Comparison of ENCODE assay signal across 8 cellular contexts in the genomic region with DNA sequence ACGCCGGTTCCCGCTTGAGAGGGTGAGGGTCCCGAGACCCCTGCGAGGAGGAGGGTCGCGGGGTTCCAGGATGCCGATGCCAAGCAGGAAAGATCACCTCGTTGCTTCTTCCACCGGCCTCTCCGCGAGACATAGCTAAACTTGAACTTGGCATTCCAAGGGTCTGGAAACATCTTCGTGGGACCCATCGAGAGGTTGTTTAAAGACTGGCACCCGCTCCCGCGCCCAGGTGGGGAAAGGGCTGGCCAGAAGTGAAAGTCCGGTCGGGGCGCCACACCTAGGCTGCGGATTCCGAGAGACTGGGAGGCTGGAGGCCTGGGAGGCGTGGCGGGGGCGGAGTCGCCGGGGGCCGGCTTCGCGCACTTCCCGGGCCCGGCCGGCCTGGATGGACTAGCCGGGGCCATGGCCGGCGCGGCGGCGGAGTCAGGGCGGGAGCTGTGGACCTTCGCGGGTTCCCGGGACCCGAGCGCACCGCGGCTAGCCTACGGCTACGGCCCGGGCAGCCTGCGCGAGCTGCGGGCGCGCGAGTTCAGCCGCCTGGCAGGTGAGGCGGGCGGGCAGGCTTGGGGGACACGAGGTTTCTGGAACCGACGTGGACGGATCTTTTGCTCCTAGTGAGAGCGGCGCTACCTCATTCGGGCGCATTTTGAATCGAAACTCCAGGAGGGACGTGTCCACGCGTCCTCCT. TPM values are rescaled to one million over a fixed set of nuclear protein-coding genes. Genes with fewer than 3 reads are reported as not detected.
DNase-seq lines count a peak whose midpoint lies in the region; ATAC-seq, FAIRE-seq and TF ChIP-seq lines count a peak whose summit lies in the region.

A gene with protein sequence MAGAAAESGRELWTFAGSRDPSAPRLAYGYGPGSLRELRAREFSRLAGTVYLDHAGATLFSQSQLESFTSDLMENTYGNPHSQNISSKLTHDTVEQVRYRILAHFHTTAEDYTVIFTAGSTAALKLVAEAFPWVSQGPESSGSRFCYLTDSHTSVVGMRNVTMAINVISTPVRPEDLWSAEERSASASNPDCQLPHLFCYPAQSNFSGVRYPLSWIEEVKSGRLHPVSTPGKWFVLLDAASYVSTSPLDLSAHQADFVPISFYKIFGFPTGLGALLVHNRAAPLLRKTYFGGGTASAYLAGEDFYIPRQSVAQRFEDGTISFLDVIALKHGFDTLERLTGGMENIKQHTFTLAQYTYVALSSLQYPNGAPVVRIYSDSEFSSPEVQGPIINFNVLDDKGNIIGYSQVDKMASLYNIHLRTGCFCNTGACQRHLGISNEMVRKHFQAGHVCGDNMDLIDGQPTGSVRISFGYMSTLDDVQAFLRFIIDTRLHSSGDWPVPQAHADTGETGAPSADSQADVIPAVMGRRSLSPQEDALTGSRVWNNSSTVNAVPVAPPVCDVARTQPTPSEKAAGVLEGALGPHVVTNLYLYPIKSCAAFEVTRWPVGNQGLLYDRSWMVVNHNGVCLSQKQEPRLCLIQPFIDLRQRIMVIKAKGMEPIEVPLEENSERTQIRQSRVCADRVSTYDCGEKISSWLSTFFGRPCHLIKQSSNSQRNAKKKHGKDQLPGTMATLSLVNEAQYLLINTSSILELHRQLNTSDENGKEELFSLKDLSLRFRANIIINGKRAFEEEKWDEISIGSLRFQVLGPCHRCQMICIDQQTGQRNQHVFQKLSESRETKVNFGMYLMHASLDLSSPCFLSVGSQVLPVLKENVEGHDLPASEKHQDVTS (plus strand): TSS at position 360 of the 688 bp plus-strand sequence. CDS start 43 bp downstream, at position 403.

- H3K27ac ChIP-seq in endothelial cell of umbilical vein (ENCODE audit: insufficient read depth, low read depth, low read length) (no peak within 1 kb of the TSS), mesodermal cell (ENCODE audit: low read depth, low read length, severe bottlenecking) (no peak within 1 kb of the TSS), Karpas-422 (ENCODE audit: low read length) (no peak within 1 kb of the TSS)

- H3K4me1 ChIP-seq in ES-I3 (ENCODE audit: insufficient read depth, low read length) (peaks cover 6% of the 10 kb centered on the region; the same call in 1 of the 2 replicates), endothelial cell of umbilical vein (ENCODE audit: control insufficient read depth, extremely low read depth, insufficient read depth, low read length) (peaks cover 4% of the 10 kb centered on the region), mesodermal cell (ENCODE audit: control insufficient read depth, insufficient read depth, low read length, poor library complexity, severe bottlenecking) (no peaks in the 10 kb centered on the region), Karpas-422 (ENCODE audit: low read length) (peaks cover 18% of the 10 kb centered on the region)

- intact Hi-C loops in endothelial cell of umbilical vein (cut with micrococcal nuclease), result loop anchor here (1.0 to 5.0 kb wide), 3 partner anchors 58 to 120 kb away; a partner anchor contains a TSS

- peak within 1 kb of the TSS; percentile 73 for H3K4me3 Mint-ChIP-seq in activated CD4-positive, alpha-beta memory T cell treated with anti-CD3 and anti-CD28 coated beads, Interleukin-2, amount 10 ng/mL, durations not matched to agents 7 days and 5 days
- peak within 1 kb of the TSS; percentile 77 to 82 for H3K4me3 Mint-ChIP-seq in stimulated activated naive CD8-positive, alpha-beta T cell treated with anti-CD3 and anti-CD28 coated beads, Interleukin-15, amount 100 ng/mL, for 72 hours

- H3K4me3 ChIP-seq in endothelial cell of umbilical vein (replicated peaks in 1 of 3; ENCODE audit: insufficient read depth in 1 of 3, low read depth in 1 of 3, low read length in 3 of 3) (peak within 1 kb of the TSS; percentile 49 to 79 (median 59)), mesodermal cell (ENCODE audit: extremely low read depth, insufficient read depth, low read length, poor library complexity, severe bottlenecking) (peak within 1 kb of the TSS; percentile 52), Karpas-422 (ENCODE audit: low read length) (no peak within 1 kb of the TSS)

- FAIRE-seq in endothelial cell of umbilical vein (lab: Jason Lieb, UNC), result peak; percentile 77

- no peaks in the 10 kb centered on the region for H4K20me1 ChIP-seq in endothelial cell of umbilical vein (replicated peaks; ENCODE audit: control insufficient read depth, extremely low read depth, insufficient read depth, low read length)
- peaks cover 21% of the 10 kb centered on the region; the same call in 1 of the 2 replicates for H4K20me1 ChIP-seq in Karpas-422 (ENCODE audit: insufficient read depth, low read depth, low read length)

- no peak within 1 kb of the TSS for H3K27ac Mint-ChIP-seq in activated CD4-positive, alpha-beta memory T cell treated with anti-CD3 and anti-CD28 coated beads, Interleukin-2, amount 10 ng/mL, durations not matched to agents 7 days and 5 days
- H3K27ac Mint-ChIP-seq in stimulated activated naive CD8-positive, alpha-beta T cell treated with anti-CD3 and anti-CD28 coated beads, Interleukin-15, amount 100 ng/mL, for 72 hours, result peak within 1 kb of the TSS in 1 of 2 donors; percentile 72

- H3K79me2 ChIP-seq in endothelial cell of umbilical vein (ENCODE audit: control insufficient read depth, insufficient read depth, low read length) (no peaks in the 10 kb centered on the region), Karpas-422 (ENCODE audit: low read length) (no peaks in the 10 kb centered on the region)

- H3K27me3 Mint-ChIP-seq in activated CD4-positive, alpha-beta memory T cell treated with anti-CD3 and anti-CD28 coated beads, Interleukin-2, amount 10 ng/mL, durations not matched to agents 7 days and 5 days, result peaks cover 28% of the 10 kb centered on the region
- H3K27me3 Mint-ChIP-seq in stimulated activated naive CD8-positive, alpha-beta T cell treated with anti-CD3 and anti-CD28 coated beads, Interleukin-15, amount 100 ng/mL, for 72 hours, result peaks cover 40% of the 10 kb centered on the region

- H2AFZ ChIP-seq in endothelial cell of umbilical vein (ENCODE audit: low read depth, low read length), result peak within 1 kb of the TSS; percentile 83
- no peak within 1 kb of the TSS for H2AFZ ChIP-seq in Karpas-422 (ENCODE audit: low read length)

- peak; percentile 65 for ATAC-seq in stimulated activated naive CD8-positive, alpha-beta T cell treated with anti-CD3 and anti-CD28 coated beads, Interleukin-15, amount 100 ng/mL, for 72 hours

- no peaks in the 10 kb centered on the region for H3K9me1 ChIP-seq in endothelial cell of umbilical vein (replicated peaks; ENCODE audit: control insufficient read depth, extremely low read depth, insufficient read depth, low read length)

- H3K27me3 ChIP-seq in endothelial cell of umbilical vein (ENCODE audit: control insufficient read depth in 2 of 2, insufficient read depth in 2 of 2, low read length in 2 of 2) (peaks cover 0 to 8% of the 10 kb centered on the region in 2 experiments), Karpas-422 (ENCODE audit: low read length) (no peaks in the 10 kb centered on the region)

- TF ChIP-seq CTCF in endothelial cell of umbilical vein (IDR thresholded peaks at IDR 0.05; ENCODE audit: extremely low read depth in 1 of 2, insufficient read depth in 1 of 2, low read depth in 1 of 2, low read length in 2 of 2), result no peak

- H3K4me2 ChIP-seq in endothelial cell of umbilical vein (ENCODE audit: insufficient read depth, low read length) (peak within 1 kb of the TSS; percentile 72), Karpas-422 (ENCODE audit: low read depth, low read length, poor library complexity, severe bottlenecking) (no peak within 1 kb of the TSS)

- no peaks in the 10 kb centered on the region for H3K36me3 Mint-ChIP-seq in activated CD4-positive, alpha-beta memory T cell treated with anti-CD3 and anti-CD28 coated beads, Interleukin-2, amount 10 ng/mL, durations not matched to agents 7 days and 5 days (ENCODE audit: low read depth)

- H3K9me2 ChIP-seq in Karpas-422 (replicated peaks; ENCODE audit: insufficient read depth, low read length), result no peaks in the 10 kb centered on the region

- no peaks in the 10 kb centered on the region for H3K36me3 ChIP-seq in ES-I3 (ENCODE audit: insufficient read depth, low read length)
- H3K36me3 ChIP-seq in endothelial cell of umbilical vein (ENCODE audit: control insufficient read depth in 2 of 2, extremely low read depth in 1 of 2, insufficient read depth in 2 of 2, low read length in 2 of 2), result no peaks in the 10 kb centered on the region
- no peaks in the 10 kb centered on the region for H3K36me3 ChIP-seq in mesodermal cell (ENCODE audit: control insufficient read depth, insufficient read depth, low read length)
- no peaks in the 10 kb centered on the region for H3K36me3 ChIP-seq in Karpas-422 (ENCODE audit: insufficient read depth, low read length)

- POLR2A ChIA-PET in activated CD4-positive, alpha-beta memory T cell treated with anti-CD3 and anti-CD28 coated beads, Interleukin-2, amount 10 ng/mL, durations not matched to agents 7 days and 5 days (lab: Charles Lee), result interaction anchor here (1.3 kb wide), 2 partner anchors 11 to 59 kb away, joined by 3 to 4 read pairs; no protein-coding TSS in a partner anchor
- POLR2A ChIA-PET in endothelial cell of umbilical vein (lab: Charles Lee), result interaction anchor here (2.1 kb wide), 1 partner anchor 58 kb away, joined by 6 read pairs; a partner anchor contains a TSS

- CTCF ChIA-PET in activated CD4-positive, alpha-beta memory T cell treated with anti-CD3 and anti-CD28 coated beads, Interleukin-2, amount 10 ng/mL, durations not matched to agents 7 days and 5 days (lab: Charles Lee), result no interaction called here
- CTCF ChIA-PET in endothelial cell of umbilical vein (lab: Charles Lee), result interaction anchor here (0.8 to 1.3 kb wide), 7 partner anchors 15 to 154 kb away, joined by 3 to 5 read pairs (median 3); a partner anchor contains a TSS

- DNase-seq in H4 (ENCODE audit: low spot score) (peak; percentile 50), M059J (ENCODE audit: low read depth) (peak; percentile 77), endothelial cell of umbilical vein (ENCODE audit: low read depth, low spot score) (peak; percentile 39), Karpas-422 (no peak)
- peak; percentile 56 for DNase-seq in activated CD4-positive, alpha-beta memory T cell treated with anti-CD3 and anti-CD28 coated beads, Interleukin-2, amount 10 ng/mL, durations not matched to agents 7 days and 5 days
- DNase-seq in stimulated activated naive CD8-positive, alpha-beta T cell treated with anti-CD3 and anti-CD28 coated beads, Interleukin-15, amount 100 ng/mL, for 72 hours, result peak; percentile 35 to 45

- TF ChIP-seq POLR2A in endothelial cell of umbilical vein (IDR thresholded peaks at IDR 0.05; ENCODE audit: low read depth, low read length), result no peak

- H3K9ac ChIP-seq in ES-I3 (ENCODE audit: low read depth, low read length), result peak within 1 kb of the TSS; percentile 64
- H3K9ac ChIP-seq in endothelial cell of umbilical vein (replicated peaks; ENCODE audit: extremely low read depth, insufficient read depth, low read length), result peak within 1 kb of the TSS; percentile 56
- H3K9ac ChIP-seq in Karpas-422 (ENCODE audit: low read length), result no peak within 1 kb of the TSS

- 1% methylated on average over 58 to 64 of the region's 71 CpGs for WGBS in mesodermal cell (ENCODE audit: insufficient coverage in 2 of 2), 2 experiments

- BruUV-seq in endothelial cell of umbilical vein (replicated peaks; lab: Mats Ljungman, UMichigan), result no TSS peak

- H3K4me1 Mint-ChIP-seq in activated CD4-positive, alpha-beta memory T cell treated with anti-CD3 and anti-CD28 coated beads, Interleukin-2, amount 10 ng/mL, durations not matched to agents 7 days and 5 days, result peaks cover 6% of the 10 kb centered on the region
- peaks cover 14% of the 10 kb centered on the region for H3K4me1 Mint-ChIP-seq in stimulated activated naive CD8-positive, alpha-beta T cell treated with anti-CD3 and anti-CD28 coated beads, Interleukin-15, amount 100 ng/mL, for 72 hours

- H3K9me3 Mint-ChIP-seq in activated CD4-positive, alpha-beta memory T cell treated with anti-CD3 and anti-CD28 coated beads, Interleukin-2, amount 10 ng/mL, durations not matched to agents 7 days and 5 days, result no peaks in the 10 kb centered on the region
- no peaks in the 10 kb centered on the region for H3K9me3 Mint-ChIP-seq in stimulated activated naive CD8-positive, alpha-beta T cell treated with anti-CD3 and anti-CD28 coated beads, Interleukin-15, amount 100 ng/mL, for 72 hours

- dilution Hi-C loops in endothelial cell of umbilical vein (cut with MboI; ENCODE audit: extremely low pct_ligation_motif_present, low sequenced_read_pairs), result no loop called here

- no peaks in the 10 kb centered on the region for H3K9me3 ChIP-seq in ES-I3 (ENCODE audit: control insufficient read depth, insufficient read depth, low read length)
- no peaks in the 10 kb centered on the region for H3K9me3 ChIP-seq in endothelial cell of umbilical vein (replicated peaks; ENCODE audit: control insufficient read depth, insufficient read depth, low read length)
- no peaks in the 10 kb centered on the region for H3K9me3 ChIP-seq in mesodermal cell (ENCODE audit: control insufficient read depth, low read length)
- no peaks in the 10 kb centered on the region for H3K9me3 ChIP-seq in Karpas-422 (ENCODE audit: low read length)

RNA-seq across cellular contexts. Expression of the gene that starts here (rescaled TPM):
- 18.7 and 19.0 TPM in 2 replicates for total RNA-seq in H4 (2014; rRNA removed; shearing (Covaris generic))
- 3.2 and 10.2 TPM in 2 replicates for total RNA-seq in M059J (2014; rRNA removed; shearing (Covaris generic))
- under 1 TPM; 0.15 to 0.25 TPM for total RNA-seq in activated CD4-positive, alpha-beta memory T cell treated with anti-CD3 and anti-CD28 coated beads, Interleukin-2, amount 10 ng/mL, durations not matched to agents 7 days and 5 days
- total RNA-seq in endothelial cell of umbilical vein, result 0.85 and 0.88 TPM in 2 replicates
- polyA plus RNA-seq in endothelial cell of umbilical vein, result 0.18 and 0.25 TPM in 2 replicates
- 0.15 and 0.16 TPM in 2 replicates for polyA plus RNA-seq in endothelial cell of umbilical vein (2011; cell fraction: cytosol; rRNA removed)
- polyA plus RNA-seq in endothelial cell of umbilical vein (2011; cell fraction: nucleus; rRNA removed), result 0.18 and 0.21 TPM in 2 replicates
- 3.1 and 6.1 TPM in 2 replicates for polyA plus RNA-seq in endothelial cell of umbilical vein (2012)
- polyA minus RNA-seq in endothelial cell of umbilical vein, result 0.47 and 0.49 TPM in 2 replicates
- polyA minus RNA-seq in endothelial cell of umbilical vein (2011; cell fraction: cytosol; rRNA and poly(A)+ RNA removed), result 77.0 TPM
- 0.34 and 0.43 TPM in 2 replicates for polyA minus RNA-seq in endothelial cell of umbilical vein (2011; cell fraction: nucleus; rRNA and poly(A)+ RNA removed)
- polyA plus RNA-seq in mesodermal cell (2013, experiment 1 of 2), result 0.11 TPM
- 0.10 TPM for polyA plus RNA-seq in mesodermal cell (2013, experiment 2 of 2)
- not detected in 2 replicates for total RNA-seq in Karpas-422 (2014; rRNA removed; shearing (Covaris generic); ENCODE audit: low replicate concordance)

Comparison
In these comparisons a context has a peak if more than half of its experiments do, and no peak if none do; other contexts are left out.
1. Peak in DNase-seq in activated CD4-positive, alpha-beta memory T cell treated with anti-CD3 and anti-CD28 coated beads, Interleukin-2, amount 10 ng/mL, durations not matched to agents 7 days and 5 days; RNA of the gene not detected or under 1 TPM.